In genomic region chr15:70053703-70054229, GRCh38 we compare ENCODE assay signal across 30 cellular contexts. TPM values are rescaled to one million over a fixed set of nuclear protein-coding genes. Genes with fewer than 3 reads are reported as not detected.
DNase-seq lines count a peak whose midpoint lies in the region; ATAC-seq, FAIRE-seq and TF ChIP-seq lines count a peak whose summit lies in the region.
"Had no signal": no experiment of that assay in that cellular context is flagged by ENCODE, and none has a peak within 500 bp of the region (broad histone marks: within the 10 kb centered on the region; RNA-seq: fewer than 3 reads in every experiment).

No MANE protein-coding gene starts in this region.

- H3K27me3 ChIP-seq in right atrium auricular region (no peaks in the 10 kb centered on the region), osteoblast (ENCODE audit: insufficient read depth, low read length) (no peaks in the 10 kb centered on the region), psoas muscle (ENCODE audit: insufficient read depth in 3 of 3, low read length in 2 of 3) (no peaks in the 10 kb centered on the region)
- H3K27me3 ChIP-seq: BLaER1, upper lobe of right lung had no signal

- H3K4me1 Mint-ChIP-seq in central memory CD8-positive, alpha-beta T cell: no peaks in the 10 kb centered on the region
- H3K4me1 Mint-ChIP-seq in HFFc6 (ENCODE audit: low read depth): no peaks in the 10 kb centered on the region

- H2AFZ ChIP-seq in osteoblast (ENCODE audit: low read length): no peak overlapping the region
- H2AFZ ChIP-seq: parathyroid adenoma had no signal

- H3K27ac ChIP-seq in right atrium auricular region (no peak overlapping the region), osteoblast (ENCODE audit: low read depth, low read length) (no peak overlapping the region), psoas muscle (no peak overlapping the region), coronary artery (no peak overlapping the region)
- H3K27ac ChIP-seq: BLaER1, epithelial cell of prostate, parathyroid adenoma, upper lobe of right lung had no signal

- no peak overlapping the region for H3K4me2 ChIP-seq in osteoblast (ENCODE audit: insufficient read depth, low read length)
- H3K4me2 ChIP-seq: BLaER1 had no signal

- peaks cover 30% of the 10 kb centered on the region for H4K20me1 ChIP-seq in osteoblast (ENCODE audit: insufficient read depth, low read length)
- H4K20me1 ChIP-seq: BLaER1 had no signal

- peak overlapping the region; percentile 57 for H3K27ac Mint-ChIP-seq in central memory CD8-positive, alpha-beta T cell (ENCODE audit: low read depth)
- H3K27ac Mint-ChIP-seq in HFFc6: no peak overlapping the region
- H3K27ac Mint-ChIP-seq: nephron progenitor cell had no signal

- no peaks in the 10 kb centered on the region for H3K9me3 ChIP-seq in right atrium auricular region
- H3K9me3 ChIP-seq in osteoblast (ENCODE audit: low read depth, low read length): no peaks in the 10 kb centered on the region
- no peaks in the 10 kb centered on the region for H3K9me3 ChIP-seq in psoas muscle
- H3K9me3 ChIP-seq: BLaER1, upper lobe of right lung had no signal

- WGBS in psoas muscle, 3 donors: 73 to 81% (median 77%) methylated on average over 11 of the region's 11 CpGs

- intact Hi-C loops in left ventricle myocardium superior (cut with micrococcal nuclease): no loop called here
- intact Hi-C loops in psoas muscle (cut with DNase I): no loop called here

- no peak overlapping the region for H3K4me3 Mint-ChIP-seq in central memory CD8-positive, alpha-beta T cell
- no peak overlapping the region for H3K4me3 Mint-ChIP-seq in HFFc6
- H3K4me3 Mint-ChIP-seq: nephron progenitor cell had no signal

- H3K27me3 Mint-ChIP-seq in central memory CD8-positive, alpha-beta T cell: no peaks in the 10 kb centered on the region
- no peaks in the 10 kb centered on the region for H3K27me3 Mint-ChIP-seq in HFFc6 (ENCODE audit: insufficient read depth)

- H3K36me3 ChIP-seq in right atrium auricular region (peaks cover 94% of the 10 kb centered on the region), osteoblast (ENCODE audit: insufficient read depth, low read length) (peaks cover 97% of the 10 kb centered on the region), psoas muscle (ENCODE audit: insufficient read depth in 1 of 2, low read depth in 1 of 2) (peaks cover 0 to 92% of the 10 kb centered on the region in 2 donors)
- H3K36me3 ChIP-seq: BLaER1 had no signal

- peak; percentile 71 for FAIRE-seq in urothelium cell line (lab: Jason Lieb, UNC)
- FAIRE-seq: colon, GM12892, H54, HepG2 had no signal

- H3K79me2 ChIP-seq in osteoblast (ENCODE audit: insufficient read depth, low read length): no peaks in the 10 kb centered on the region
- H3K79me2 ChIP-seq: parathyroid adenoma had no signal

- peaks cover 64% of the 10 kb centered on the region for H3K36me3 Mint-ChIP-seq in central memory CD8-positive, alpha-beta T cell (ENCODE audit: insufficient read depth)
- H3K36me3 Mint-ChIP-seq in HFFc6 (ENCODE audit: low read depth): peaks cover 5% of the 10 kb centered on the region; the same call in 1 of the 2 replicates

- H3K9me3 Mint-ChIP-seq in central memory CD8-positive, alpha-beta T cell: no peaks in the 10 kb centered on the region
- H3K9me3 Mint-ChIP-seq in HFFc6: no peaks in the 10 kb centered on the region
- H3K9me3 Mint-ChIP-seq: nephron progenitor cell had no signal

- DNase-seq in left ventricle myocardium superior: no peak
- no peak for DNase-seq in right atrium auricular region (ENCODE audit: low spot score)
- DNase-seq in central memory CD8-positive, alpha-beta T cell (ENCODE audit: low spot score in 2 of 2): no peak
- DNase-seq in osteoblast (ENCODE audit: insufficient read length, low spot score, missing footprints): peak; percentile 90
- DNase-seq in urothelium cell line (ENCODE audit: low spot score): no peak
- no peak for DNase-seq in HFFc6
- no peak for DNase-seq in psoas muscle
- DNase-seq in coronary artery (ENCODE audit: low spot score): no peak
- DNase-seq: activated CD8-positive, alpha-beta memory T cell treated with anti-CD3 and anti-CD28 coated beads for 24 hours; activated gamma-delta T cell treated with Interleukin-2 at 50 U/mL for 16 hours; DMS153; effector CD4-positive, alpha-beta T cell; Karpas-422; left cardiac atrium; NCI-H1417; NCI-H2081; NCI-H524 treated with DMSO at 0.1 percent for 48 hours; nephron progenitor cell; PC-3; Right ventricle myocardium superior; stimulated activated CD4-positive, alpha-beta T cell treated with anti-CD3 and anti-CD28 coated beads, Interleukin-2, amount 100 ng/mL, for 48 hours; upper lobe of right lung had no signal

- TF ChIP-seq CTCF in right atrium auricular region (IDR thresholded peaks at IDR 0.05) (no peak), osteoblast (IDR thresholded peaks at IDR 0.05; ENCODE audit: extremely low read depth, low read depth, low read length) (no peak), HFFc6 (IDR thresholded peaks at IDR 0.05) (no peak), psoas muscle (IDR thresholded peaks at IDR 0.05) (no peak), coronary artery (IDR thresholded peaks at IDR 0.05) (no peak)

- H3K4me1 ChIP-seq in right atrium auricular region (no peaks in the 10 kb centered on the region), osteoblast (ENCODE audit: insufficient read depth, low read length) (no peaks in the 10 kb centered on the region), psoas muscle (no peaks in the 10 kb centered on the region)
- H3K4me1 ChIP-seq: BLaER1, upper lobe of right lung had no signal

- H3K4me3 ChIP-seq in right atrium auricular region (no peak overlapping the region), osteoblast (ENCODE audit: insufficient read depth, low read length) (no peak overlapping the region), psoas muscle (no peak overlapping the region), coronary artery (no peak overlapping the region)
- H3K4me3 ChIP-seq: BLaER1, upper lobe of right lung had no signal

- ATAC-seq in left ventricle myocardium superior (peak; percentile 30), psoas muscle (no peak)
- no peak for ATAC-seq in central memory CD8-positive, alpha-beta T cell (replicated peaks; ENCODE audit: extremely low read depth, poor library complexity, severe bottlenecking)
- ATAC-seq: HepG2, PC-3, right cardiac atrium, upper lobe of right lung had no signal

RNA-seq across cellular contexts. Expression of gene TLE3, which starts 44.0 kb away (rescaled TPM):
- total RNA-seq in left ventricle myocardium superior (12.8 TPM), right atrium auricular region (10 to 100 TPM; 23.3 to 61.7 TPM), osteoblast (21.5 and 29.7 TPM in 2 replicates), psoas muscle (10 to 100 TPM; 10.8 to 59.9 (median 18.6) TPM)
- total RNA-seq in HFFc6 (2021; fragmentation: NEBNext Ultra II Directional; extraction: Animal tissue kit (Norgen Biotek cat#: 25700)): 10 to 100 TPM in 4 of 6 experiments, 1 to 10 TPM in 2; 6.0 to 17.6 (median 13.8) TPM
- polyA plus RNA-seq in psoas muscle: 1 to 10 TPM; 4.3 to 9.6 (median 4.8) TPM
